18 cellular contexts compared by ENCODE assay signal in the genomic region with DNA sequence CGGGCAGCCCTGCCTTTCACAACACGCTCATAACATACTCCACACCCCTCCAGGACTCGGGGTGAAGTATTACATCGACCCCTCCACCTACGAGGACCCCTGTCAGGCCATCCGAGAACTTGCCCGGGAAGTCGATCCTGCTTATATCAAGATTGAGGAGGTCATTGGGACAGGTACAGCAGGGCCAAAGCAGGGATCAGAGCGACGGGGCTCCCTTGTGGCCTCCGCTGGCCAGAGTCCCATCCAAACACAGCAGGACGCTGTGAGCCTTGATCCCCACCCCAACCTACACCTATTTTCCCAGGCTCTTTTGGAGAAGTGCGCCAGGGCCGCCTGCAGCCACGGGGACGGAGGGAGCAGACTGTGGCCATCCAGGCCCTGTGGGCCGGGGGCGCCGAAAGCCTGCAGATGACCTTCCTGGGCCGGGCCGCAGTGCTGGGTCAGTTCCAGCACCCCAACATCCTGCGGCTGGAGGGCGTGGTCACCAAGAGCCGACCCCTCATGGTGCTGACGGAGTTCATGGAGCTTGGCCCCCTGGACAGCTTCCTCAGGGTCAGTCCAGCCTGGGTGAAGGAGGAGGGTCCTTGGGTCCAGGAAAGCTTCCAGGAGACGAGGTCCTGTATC. TPM values are rescaled to one million over a fixed set of nuclear protein-coding genes. Genes with fewer than 3 reads are reported as not detected.
DNase-seq lines count a peak whose midpoint lies in the region; TF ChIP-seq lines count a peak whose summit lies in the region.
"Had no signal": no experiment of that assay in that cellular context is flagged by ENCODE, and none has a peak within 500 bp of the region (broad histone marks: within the 10 kb centered on the region; RNA-seq: fewer than 3 reads in every experiment).

No MANE protein-coding gene starts in this region.

- no peak overlapping the region for H3K9ac ChIP-seq in neuronal stem cell (ENCODE audit: low read depth, low read length, poor library complexity)

- H4K8ac ChIP-seq in neuronal stem cell (ENCODE audit: low read depth, low read length): no peak overlapping the region

- H3K27ac ChIP-seq in DOHH2 (ENCODE audit: low read depth, low read length): no peak overlapping the region
- no peak overlapping the region for H3K27ac ChIP-seq in neuronal stem cell (replicated peaks; ENCODE audit: low read length)
- H3K27ac ChIP-seq: Peyer's patch had no signal

- no peak overlapping the region for H2BK15ac ChIP-seq in neuronal stem cell (ENCODE audit: low read length)

- peaks cover 2% of the 10 kb centered on the region for H3K79me1 ChIP-seq in neuronal stem cell (ENCODE audit: low read depth, low read length)

- H2BK12ac ChIP-seq in neuronal stem cell (ENCODE audit: low read length): peak overlapping the region; percentile 46

- no peaks in the 10 kb centered on the region for H3K27me3 ChIP-seq in DOHH2 (ENCODE audit: control insufficient read depth, low read length)
- no peaks in the 10 kb centered on the region for H3K27me3 ChIP-seq in neuronal stem cell (ENCODE audit: control insufficient read depth in 3 of 3, insufficient read depth in 3 of 3, low read depth in 1 of 3, low read length in 3 of 3)
- H3K27me3 ChIP-seq: Peyer's patch had no signal

- H4K20me1 ChIP-seq in DOHH2 (ENCODE audit: control insufficient read depth, insufficient read depth, low read depth, low read length): no peaks in the 10 kb centered on the region

- H3K4ac ChIP-seq in neuronal stem cell (ENCODE audit: low read length): no peak overlapping the region

- peaks cover 1% of the 10 kb centered on the region for H3K9me3 Mint-ChIP-seq in glutamatergic neuron (ENCODE audit: unreplicated experiment)
- H3K9me3 Mint-ChIP-seq: H9 had no signal

- WGBS in neuronal stem cell (ENCODE audit: extremely low coverage in 2 of 2, insufficient read length in 2 of 2, insufficient replicate concordance in 1 of 2), 2 donors: no CpG with 5 or more reads among the region's 26 CpGs

- no peak overlapping the region for H3K18ac ChIP-seq in neuronal stem cell (ENCODE audit: low read length)

- H3K9me2 ChIP-seq in DOHH2 (replicated peaks; ENCODE audit: control insufficient read depth, low read length): no peaks in the 10 kb centered on the region

- H3K36me3 Mint-ChIP-seq in glutamatergic neuron (ENCODE audit: unreplicated experiment): no peaks in the 10 kb centered on the region

- H2BK120ac ChIP-seq in neuronal stem cell (ENCODE audit: low read depth, low read length): no peak overlapping the region

- no peaks in the 10 kb centered on the region for H3F3A ChIP-seq in DOHH2 (ENCODE audit: control insufficient read depth, insufficient read depth)

- H3K4me1 ChIP-seq in DOHH2 (ENCODE audit: control insufficient read depth, low read length) (no peaks in the 10 kb centered on the region), neuronal stem cell (ENCODE audit: control insufficient read depth in 2 of 2, insufficient read depth in 1 of 2, low read depth in 1 of 2, low read length in 2 of 2) (no peaks in the 10 kb centered on the region)
- H3K4me1 ChIP-seq: Peyer's patch had no signal

- TF ChIP-seq CTCF in DOHH2 (IDR thresholded peaks at IDR 0.05; ENCODE audit: low read depth, low read length, poor library complexity, severe bottlenecking): peak; percentile 24
- TF ChIP-seq CTCF in GM12873 (IDR thresholded peaks at IDR 0.05; ENCODE audit: insufficient read depth, low read depth, low read length, missing control alignments): peak; percentile 8
- no peak for TF ChIP-seq CTCF in glutamatergic neuron (IDR thresholded peaks at IDR 0.05; ENCODE audit: partially characterized antibody, unreplicated experiment)

- no peaks in the 10 kb centered on the region for H3K9me3 ChIP-seq in DOHH2 (ENCODE audit: control insufficient read depth, insufficient read depth, low read length)
- H3K9me3 ChIP-seq in neuronal stem cell (replicated peaks in 1 of 2; ENCODE audit: control insufficient read depth in 2 of 2, insufficient read depth in 1 of 2, low read depth in 1 of 2, low read length in 2 of 2): peaks cover 0 to 1% of the 10 kb centered on the region in 2 donors
- H3K9me3 ChIP-seq: Peyer's patch had no signal

- no peak overlapping the region for H3K23ac ChIP-seq in neuronal stem cell (ENCODE audit: low read depth, low read length, poor library complexity)

- H3K4me3 Mint-ChIP-seq in glutamatergic neuron (ENCODE audit: unreplicated experiment): no peak overlapping the region
- H3K4me3 Mint-ChIP-seq: H9 had no signal

- H3K79me2 ChIP-seq in DOHH2 (ENCODE audit: control insufficient read depth, low read length): no peaks in the 10 kb centered on the region

- H3K27ac Mint-ChIP-seq in glutamatergic neuron (ENCODE audit: unreplicated experiment): no peak overlapping the region

- no peak overlapping the region for H2BK5ac ChIP-seq in neuronal stem cell (ENCODE audit: low read length)

- H3K36me3 ChIP-seq in DOHH2 (ENCODE audit: control insufficient read depth, low read length) (no peaks in the 10 kb centered on the region), neuronal stem cell (replicated peaks in 1 of 2; ENCODE audit: control insufficient read depth in 2 of 2, insufficient read depth in 2 of 2, low read length in 2 of 2) (no peaks in the 10 kb centered on the region)
- H3K36me3 ChIP-seq: Peyer's patch had no signal

- H4K91ac ChIP-seq in neuronal stem cell (ENCODE audit: low read depth, low read length, poor library complexity): no peak overlapping the region

- no peaks in the 10 kb centered on the region for H3K4me1 Mint-ChIP-seq in glutamatergic neuron (ENCODE audit: low read depth, unreplicated experiment)

- H3K4me2 ChIP-seq in DOHH2 (ENCODE audit: low read length): no peak overlapping the region
- H3K4me2 ChIP-seq in neuronal stem cell (ENCODE audit: insufficient read depth, low read length, poor library complexity, severe bottlenecking): no peak overlapping the region

- peaks cover 6% of the 10 kb centered on the region for H3K27me3 Mint-ChIP-seq in glutamatergic neuron (ENCODE audit: unreplicated experiment)

- H3K4me3 ChIP-seq in DOHH2 (ENCODE audit: low read length): no peak overlapping the region
- H3K4me3 ChIP-seq in neuronal stem cell (ENCODE audit: low read length in 2 of 2): no peak overlapping the region
- H3K4me3 ChIP-seq: Peyer's patch had no signal

- H2AFZ ChIP-seq in neuronal stem cell (ENCODE audit: low read length): no peak overlapping the region

- DNase-seq in ecto neural progenitor cell (ENCODE audit: low spot score) (peak; percentile 38), neuronal stem cell (ENCODE audit: low spot score) (no peak), medulla oblongata (ENCODE audit: extremely low spot score) (no peak), glutamatergic neuron (no peak), Kasumi-1 (lab: John Stamatoyannopoulos, UW) (no peak)
- DNase-seq: ACHN, C1 segment of cervical spinal cord, DMS79 treated with DMSO at 0.1 percent for 48 hours, GDM1, NCI-H1436 treated with DMSO at 0.1 percent for 48 hours, NCI-H2029 treated with DMSO at 0.1 percent for 48 hours, NCI-H2171, NCI-H526 had no signal

- peak overlapping the region; percentile 21 for H2AK5ac ChIP-seq in neuronal stem cell (ENCODE audit: low read depth, low read length)

- no peak overlapping the region for H3K14ac ChIP-seq in neuronal stem cell (ENCODE audit: low read length)

RNA-seq across cellular contexts. Expression of a gene that starts 13.4 kb away (rescaled TPM):
- 9.7 TPM for polyA plus RNA-seq in neuronal stem cell (2013, experiment 1 of 2)
- 8.5 TPM for polyA plus RNA-seq in neuronal stem cell (2013, experiment 2 of 2)
- 21.4 TPM for total RNA-seq in glutamatergic neuron (ENCODE audit: unreplicated experiment)

RNA-seq across cellular contexts. Expression of a gene that starts 17.2 kb away (rescaled TPM):
- 0.04 TPM for polyA plus RNA-seq in neuronal stem cell (2013, experiment 1 of 2)
- 0.06 TPM for polyA plus RNA-seq in neuronal stem cell (2013, experiment 2 of 2)
- 0.27 TPM for total RNA-seq in glutamatergic neuron (ENCODE audit: unreplicated experiment)
- total RNA-seq: SK-MEL-5 had no signal
